ENCODE assay signal across 8 cellular contexts in genomic region chr17:31096106-31096436, GRCh38. TPM values are rescaled to one million over a fixed set of nuclear protein-coding genes. Genes with fewer than 3 reads are reported as not detected.
DNase-seq lines count a peak whose midpoint lies in the region; ATAC-seq and TF ChIP-seq lines count a peak whose summit lies in the region.

No MANE protein-coding gene starts in this region.

- H3K27me3 ChIP-seq in CD4-positive, alpha-beta memory T cell (ENCODE audit: insufficient read depth, low read length): no peaks in the 10 kb centered on the region
- H3K27me3 ChIP-seq in MG63 (no peaks in the 10 kb centered on the region), duodenal mucosa (ENCODE audit: control insufficient read depth in 1 of 2, insufficient read depth in 2 of 2, low read length in 2 of 2) (no peaks in the 10 kb centered on the region), neural progenitor cell (no peaks in the 10 kb centered on the region)

- H3K36me3 Mint-ChIP-seq in CD4-positive, alpha-beta memory T cell: peaks cover 0 to 3% of the 10 kb centered on the region in 2 donors
- peaks cover 10% of the 10 kb centered on the region for H3K36me3 Mint-ChIP-seq in neural progenitor cell

- H3K27ac ChIP-seq in CD4-positive, alpha-beta memory T cell (ENCODE audit: low read depth, low read length): peak overlapping the region; percentile 65
- H3K27ac ChIP-seq in duodenal mucosa (ENCODE audit: low read depth, low read length) (no peak overlapping the region), neural progenitor cell (peak overlapping the region; percentile 95)

- H3K4me3 Mint-ChIP-seq in CD4-positive, alpha-beta memory T cell: peak overlapping the region; percentile 88 to 95 (median 94)
- H3K4me3 Mint-ChIP-seq in neural progenitor cell: peak overlapping the region; percentile 99

- TF ChIP-seq CTCF in neural progenitor cell (IDR thresholded peaks at IDR 0.05): no peak

- CTCF ChIA-PET in CD4-positive, alpha-beta memory T cell (lab: Charles Lee; ENCODE audit: partially characterized antibody): interaction anchor here (0.6 kb wide), 1 partner anchor 113 kb away, joined by 3 read pairs; no protein-coding TSS in a partner anchor

- H3K4me3 ChIP-seq in CD4-positive, alpha-beta memory T cell (ENCODE audit: low read length in 2 of 2): peak overlapping the region; percentile 68 to 76
- peak overlapping the region; percentile 97 for H3K4me3 ChIP-seq in MG63
- peak overlapping the region; percentile 86 to 92 for H3K4me3 ChIP-seq in duodenal mucosa (ENCODE audit: low read depth in 1 of 2, low read length in 2 of 2)
- peak overlapping the region; percentile 81 for H3K4me3 ChIP-seq in neural progenitor cell

- DNase-seq in CD4-positive, alpha-beta memory T cell: peak in 1 of 5 donors; percentile 4
- DNase-seq in MG63 (no peak), neural progenitor cell (ENCODE audit: low spot score) (no peak), dedifferentiated amniotic fluid mesenchymal stem cell (ENCODE audit: extremely low spot score) (no peak)

- H3K4me1 ChIP-seq in CD4-positive, alpha-beta memory T cell (ENCODE audit: insufficient read depth, low read length): peaks cover 13% of the 10 kb centered on the region
- H3K4me1 ChIP-seq in duodenal mucosa (ENCODE audit: control insufficient read depth in 1 of 2, insufficient read depth in 2 of 2, low read length in 2 of 2) (peaks cover 7 to 8% of the 10 kb centered on the region in 2 donors), neural progenitor cell (peaks cover 23% of the 10 kb centered on the region)

- intact Hi-C loops in CD4-positive, alpha-beta memory T cell (cut with micrococcal nuclease): no loop called here

- no peaks in the 10 kb centered on the region for H3K36me3 ChIP-seq in CD4-positive, alpha-beta memory T cell (ENCODE audit: insufficient read depth, low read length)
- H3K36me3 ChIP-seq in MG63: 0 out of 2 replicates have a peak, but pooled peaks cover 3% of the 10 kb centered on the region
- no peaks in the 10 kb centered on the region for H3K36me3 ChIP-seq in duodenal mucosa (ENCODE audit: control insufficient read depth in 1 of 2, insufficient read depth in 2 of 2, low read length in 2 of 2)
- no peaks in the 10 kb centered on the region for H3K36me3 ChIP-seq in neural progenitor cell

- peaks cover 6% of the 10 kb centered on the region for H4K20me1 ChIP-seq in neural progenitor cell (ENCODE audit: low read depth)

- H3K9ac ChIP-seq in duodenal mucosa (ENCODE audit: low read depth in 1 of 2, low read length in 2 of 2) (peak overlapping the region; percentile 76 to 88), neural progenitor cell (peak overlapping the region; percentile 59)

- H3K9me3 ChIP-seq in CD4-positive, alpha-beta memory T cell (ENCODE audit: control insufficient read depth in 1 of 2, low read length in 2 of 2): no peaks in the 10 kb centered on the region
- H3K9me3 ChIP-seq in MG63: no peaks in the 10 kb centered on the region
- no peaks in the 10 kb centered on the region for H3K9me3 ChIP-seq in duodenal mucosa (ENCODE audit: control insufficient read depth in 1 of 2, low read length in 2 of 2)
- H3K9me3 ChIP-seq in neural progenitor cell (ENCODE audit: low read depth): no peaks in the 10 kb centered on the region

- H3K4me2 ChIP-seq in neural progenitor cell: peak overlapping the region; percentile 97

- peaks cover 0 to 2% (median 0%) of the 10 kb centered on the region in 8 donors for H3K9me3 Mint-ChIP-seq in CD4-positive, alpha-beta memory T cell
- H3K9me3 Mint-ChIP-seq in neural progenitor cell: no peaks in the 10 kb centered on the region

- H3K79me2 ChIP-seq in neural progenitor cell (ENCODE audit: low read depth): peaks cover 54% of the 10 kb centered on the region

- H2AFZ ChIP-seq in neural progenitor cell (replicated peaks): peak overlapping the region; percentile 58

- H3F3A ChIP-seq in neural progenitor cell (ENCODE audit: low read depth): peaks cover 53% of the 10 kb centered on the region

- peaks cover 10 to 20% (median 12%) of the 10 kb centered on the region in 4 donors for H3K4me1 Mint-ChIP-seq in CD4-positive, alpha-beta memory T cell
- peaks cover 23% of the 10 kb centered on the region for H3K4me1 Mint-ChIP-seq in neural progenitor cell

- POLR2A ChIA-PET in CD4-positive, alpha-beta memory T cell (lab: Charles Lee; ENCODE audit: partially characterized antibody): interaction anchor here (1.0 kb wide), 1 partner anchor 31 kb away, joined by 3 read pairs; no protein-coding TSS in a partner anchor

- ATAC-seq in HG03439 (IDR thresholded peaks at IDR 0.05; ENCODE audit: unreplicated experiment) (no peak), HG03025 (IDR thresholded peaks at IDR 0.05; ENCODE audit: low FRiP score, unreplicated experiment) (no peak), HG02981 (IDR thresholded peaks at IDR 0.05; ENCODE audit: unreplicated experiment) (no peak)

- no peaks in the 10 kb centered on the region for H3K27me3 Mint-ChIP-seq in CD4-positive, alpha-beta memory T cell
- H3K27me3 Mint-ChIP-seq in neural progenitor cell (ENCODE audit: insufficient read depth, low read depth): peaks cover 2% of the 10 kb centered on the region

- peak overlapping the region; percentile 39 to 97 (median 91) for H3K27ac Mint-ChIP-seq in CD4-positive, alpha-beta memory T cell
- peak overlapping the region; percentile 92 for H3K27ac Mint-ChIP-seq in neural progenitor cell

RNA-seq across cellular contexts. Expression of gene NF1, which starts 1.3 kb away (rescaled TPM):
- 10 to 100 TPM; 49.8 to 52.4 TPM for total RNA-seq in CD4-positive, alpha-beta memory T cell
- polyA plus RNA-seq in CD4-positive, alpha-beta memory T cell: 1 to 10 TPM; 5.5 to 5.9 TPM
- 12.4 and 20.3 TPM in 2 replicates for total RNA-seq in MG63 (2014; rRNA removed; shearing (Covaris generic); ENCODE audit: low replicate concordance)
- 51.1 and 54.8 TPM in 2 replicates for total RNA-seq in neural progenitor cell (ENCODE audit: low replicate concordance)
